ENCODE assay signal across 24 cellular contexts in the genomic region with DNA sequence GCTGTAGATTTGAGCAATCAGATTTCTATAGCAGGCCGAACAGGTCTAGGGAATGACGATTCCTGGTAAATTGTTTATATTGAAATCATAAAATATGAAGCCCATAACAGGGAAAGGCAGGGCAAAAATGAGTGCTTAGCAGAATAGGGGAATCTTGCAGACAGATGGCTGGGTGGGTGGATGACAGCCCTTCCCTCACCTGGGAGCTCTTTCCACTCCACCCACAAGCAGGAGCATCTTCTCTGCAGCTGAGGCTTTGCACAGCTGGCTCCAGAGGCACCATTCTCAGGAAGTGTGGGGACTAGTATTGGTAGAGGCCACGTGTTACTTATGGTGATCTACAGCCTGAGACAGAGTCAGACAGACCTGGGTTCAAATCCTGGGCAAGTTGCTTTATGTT. TPM values are rescaled to one million over a fixed set of nuclear protein-coding genes. Genes with fewer than 3 reads are reported as not detected.
A peak's percentile ranks its signal among the peaks of the same experiment; 100 is the strongest.
DNase-seq lines count a peak whose midpoint lies in the region; ATAC-seq, FAIRE-seq and TF ChIP-seq lines count a peak whose summit lies in the region.
"Had no signal": no experiment of that assay in that cellular context is flagged by ENCODE, and none has a peak within 500 bp of the region (broad histone marks: within the 10 kb centered on the region; RNA-seq: fewer than 3 reads in every experiment).

No MANE protein-coding gene starts in this region.

- H3K36me3 Mint-ChIP-seq in CD8-positive, alpha-beta T cell, result no peaks in the 10 kb centered on the region
- H3K36me3 Mint-ChIP-seq: CD14-positive monocyte; CD4-positive, alpha-beta memory T cell; CD4-positive, CD25-positive, alpha-beta regulatory T cell had no signal

- peaks cover 22% of the 10 kb centered on the region for H3K27me3 Mint-ChIP-seq in CD8-positive, alpha-beta T cell (ENCODE audit: low read depth)

- H3K27me3 ChIP-seq in CD8-positive, alpha-beta T cell (ENCODE audit: insufficient read depth, low read length), result no peaks in the 10 kb centered on the region
- H3K27me3 ChIP-seq in small intestine (ENCODE audit: control insufficient read depth in 2 of 2, insufficient read depth in 2 of 2, low read length in 2 of 2), result no peaks in the 10 kb centered on the region
- H3K27me3 ChIP-seq: BE2C, BLaER1 had no signal

- no peaks in the 10 kb centered on the region for H3K9me3 ChIP-seq in CD8-positive, alpha-beta T cell (ENCODE audit: low read length)
- no peaks in the 10 kb centered on the region for H3K9me3 ChIP-seq in small intestine (ENCODE audit: control insufficient read depth, low read depth)
- H3K9me3 ChIP-seq: BE2C, Caco-2 had no signal

- H3K9me3 Mint-ChIP-seq in CD8-positive, alpha-beta T cell, result peaks cover 6% of the 10 kb centered on the region

- CTCF ChIA-PET in CD8-positive, alpha-beta T cell (lab: Charles Lee), result no interaction called here

- no peak for TF ChIP-seq CTCF in CD8-positive, alpha-beta T cell (IDR thresholded peaks at IDR 0.05)

- POLR2A ChIA-PET in CD8-positive, alpha-beta T cell (lab: Charles Lee), result no interaction called here

- H3K4me1 ChIP-seq in CD8-positive, alpha-beta T cell (ENCODE audit: insufficient read depth, low read length), result no peaks in the 10 kb centered on the region
- no peaks in the 10 kb centered on the region for H3K4me1 ChIP-seq in small intestine (ENCODE audit: control insufficient read depth in 2 of 2, insufficient read depth in 1 of 2, low read depth in 1 of 2, low read length in 1 of 2)
- H3K4me1 ChIP-seq: BE2C, BLaER1, Caco-2 had no signal

- 74 to 80% (median 80%) methylated on average over 3 of the region's 3 CpGs for WGBS in small intestine, 3 donors

- H3K4me3 Mint-ChIP-seq in CD8-positive, alpha-beta T cell, result no peak overlapping the region
- H3K4me3 Mint-ChIP-seq: CD14-positive monocyte; CD4-positive, alpha-beta memory T cell; CD4-positive, CD25-positive, alpha-beta regulatory T cell had no signal

- peak; percentile 0 for DNase-seq in activated CD8-positive, alpha-beta memory T cell treated with anti-CD3 and anti-CD28 coated beads for 24 hours
- DNase-seq in activated CD8-positive, alpha-beta memory T cell treated with anti-CD3 and anti-CD28 coated beads, Interleukin-2, amount 50 U/mL, for 4 hours, result no peak
- peak in 28 of 42 donors; percentile 8 to 74 (median 31) for DNase-seq in head of caudate nucleus
- peak; percentile 32 for DNase-seq in putamen (ENCODE audit: low spot score)
- DNase-seq in LoVo (ENCODE audit: low spot score), result no peak
- DNase-seq in CD8-positive, alpha-beta T cell, result no peak
- DNase-seq in small intestine, result no peak
- DNase-seq: 8988T; ACHN; BE2C; C1 segment of cervical spinal cord; Caco-2; Calu3; CD4-positive, alpha-beta memory T cell; CD4-positive, CD25-positive, alpha-beta regulatory T cell; DMS79 treated with DMSO at 0.1 percent for 48 hours; GF-D8 had no signal

- H3K27ac ChIP-seq in CD8-positive, alpha-beta T cell (ENCODE audit: low read depth, low read length), result no peak overlapping the region
- no peak overlapping the region for H3K27ac ChIP-seq in small intestine (ENCODE audit: low read depth in 1 of 2, low read length in 1 of 2)
- H3K27ac ChIP-seq: BLaER1 had no signal

- no peaks in the 10 kb centered on the region for H3K36me3 ChIP-seq in CD8-positive, alpha-beta T cell (ENCODE audit: insufficient read depth, low read length)
- no peaks in the 10 kb centered on the region for H3K36me3 ChIP-seq in small intestine (ENCODE audit: control insufficient read depth in 2 of 2, insufficient read depth in 2 of 2, low read length in 2 of 2)
- H3K36me3 ChIP-seq: BE2C, BLaER1 had no signal

- no peak for ATAC-seq in CD8-positive, alpha-beta T cell

- no peaks in the 10 kb centered on the region for H3K4me1 Mint-ChIP-seq in CD8-positive, alpha-beta T cell (ENCODE audit: low read depth)
- H3K4me1 Mint-ChIP-seq: CD14-positive monocyte; CD4-positive, alpha-beta memory T cell; CD4-positive, CD25-positive, alpha-beta regulatory T cell had no signal

- H3K4me3 ChIP-seq in CD8-positive, alpha-beta T cell (ENCODE audit: low read depth, low read length), result no peak overlapping the region
- H3K4me3 ChIP-seq in small intestine (ENCODE audit: low read depth in 1 of 2, low read length in 2 of 2), result no peak overlapping the region
- H3K4me3 ChIP-seq: BLaER1 had no signal

- intact Hi-C loops in head of caudate nucleus (cut with DNase I), result no loop called here
- intact Hi-C loops in CD8-positive, alpha-beta T cell (cut with DNase I, micrococcal nuclease), result no loop called here

- no peak overlapping the region for H3K27ac Mint-ChIP-seq in CD8-positive, alpha-beta T cell
- H3K27ac Mint-ChIP-seq: CD14-positive monocyte; CD4-positive, alpha-beta memory T cell; CD4-positive, CD25-positive, alpha-beta regulatory T cell had no signal

- FAIRE-seq in small intestine (lab: Jason Lieb, UNC), result no peak
- FAIRE-seq: A204.1, D721Med, G401.6, GM12891, GM19239 had no signal

RNA-seq across cellular contexts. Expression of a gene that starts 55.9 kb away (rescaled TPM):
- not detected for total RNA-seq in CD8-positive, alpha-beta T cell
- polyA plus RNA-seq in small intestine, result 1 to 10 TPM in 1 of 3 donors, under 1 TPM in 1, not detected in 1; 0.22 to 7.2 TPM
- total RNA-seq: Caco-2; Calu3; CD4-positive, alpha-beta memory T cell; CD4-positive, CD25-positive, alpha-beta regulatory T cell had no signal
- polyA plus RNA-seq: CD4-positive, CD25-positive, alpha-beta regulatory T cell had no signal

Comparison
In these comparisons a context has a peak if more than half of its experiments do, and no peak if none do; other contexts are left out.
1. DNase-seq: peak in activated CD8-positive, alpha-beta memory T cell treated with anti-CD3 and anti-CD28 coated beads for 24 hours (single experiment), head of caudate nucleus (28 of 42) and putamen (single experiment); none in activated CD8-positive, alpha-beta memory T cell treated with anti-CD3 and anti-CD28 coated beads, Interleukin-2, amount 50 U/mL, for 4 hours (single experiment), LoVo (single experiment), CD8-positive, alpha-beta T cell (0 of 7) and small intestine (single experiment).